2 cellular contexts compared by ENCODE assay signal in genomic region chr16:47778106-47778803, GRCh38.
TF ChIP-seq lines count a peak whose summit lies in the region.

No MANE protein-coding gene starts in this region.

TF ChIP-seq in HepG2, 621 proteins besides CTCF, POLR2A, EP300 and RAD21:
- TF ChIP-seq SIN3B (IDR thresholded peaks at IDR 0.05; ENCODE audit: low read length) (no peak), AHR (CRISPR knock-in tag; IDR thresholded peaks at IDR 0.05) (no peak), RFX1 (IDR thresholded peaks at IDR 0.05) (0 out of 2 replicates have a peak, but pooled peaks have one; percentile 4), ETV6 (CRISPR knock-in tag; conservative IDR thresholded peaks at IDR 0.05) (no peak), ZKSCAN1 (IDR thresholded peaks at IDR 0.05; ENCODE audit: low read length) (no peak)

TF ChIP-seq in endothelial cell of umbilical vein, 7 proteins besides CTCF, POLR2A, EP300 and RAD21:
- TF ChIP-seq EZH2 (IDR thresholded peaks at IDR 0.05; ENCODE audit: borderline replicate concordance, low read depth, low read length, severe bottlenecking), result no peak
TF ChIP-seq in endothelial cell of umbilical vein: peak in this region for 0.
